ENCODE assay signal across 1 cellular context in genomic region chr16:46658925-46659324, GRCh38.
TF ChIP-seq lines count a peak whose summit lies in the region.

No MANE protein-coding gene starts in this region.

TF ChIP-seq in IMR-90, 13 proteins besides CTCF, POLR2A, EP300 and RAD21 (continued from another document):
- TF ChIP-seq ELK1 (IDR thresholded peaks at IDR 0.05; ENCODE audit: borderline replicate concordance, low read depth, low read length) (no peak), RFX5 (IDR thresholded peaks at IDR 0.05; ENCODE audit: low read depth, low read length) (no peak)
